Comparison of ENCODE assay signal across 6 cellular contexts in the genomic region with DNA sequence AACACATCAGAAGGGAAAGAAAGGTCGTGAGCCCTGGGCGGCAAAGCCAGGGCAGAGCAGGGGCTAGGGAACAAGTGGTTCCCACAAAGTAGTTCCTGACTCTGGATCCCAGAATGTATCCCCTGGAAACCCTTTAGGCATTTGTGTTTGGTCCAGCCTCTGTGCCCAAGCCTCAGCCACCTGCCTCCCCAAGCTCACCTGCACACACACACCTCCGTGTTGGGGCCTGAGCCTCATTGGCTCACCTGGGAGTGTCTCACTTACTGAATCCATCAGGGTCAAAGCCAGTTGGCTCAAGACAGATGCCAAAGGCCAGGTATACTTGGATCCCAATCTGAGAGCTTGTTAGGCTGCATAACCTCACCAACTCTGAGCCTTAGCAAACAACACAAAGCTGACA. TPM values are rescaled to one million over a fixed set of nuclear protein-coding genes. Genes with fewer than 3 reads are reported as not detected.
"Had no signal": no experiment of that assay in that cellular context is flagged by ENCODE, and none has a peak within 500 bp of the region (broad histone marks: within the 10 kb centered on the region; RNA-seq: fewer than 3 reads in every experiment).

No MANE protein-coding gene starts in this region.

RNA-seq across cellular contexts. Expression of gene KCNJ18, which starts 54.1 kb away (rescaled TPM):
- total RNA-seq: HepG2, HT-29, HT1080, IMR-90, K562 had no signal
- polyA plus RNA-seq: HepG2, IgD-negative memory B cell, IMR-90, K562 had no signal
